In genomic region chr11:8959546-8960166, GRCh38 we compare ENCODE assay signal across 8 cellular contexts. TPM values are rescaled to one million over a fixed set of nuclear protein-coding genes. Genes with fewer than 3 reads are reported as not detected.
DNase-seq lines count a peak whose midpoint lies in the region; ATAC-seq and TF ChIP-seq lines count a peak whose summit lies in the region.

No MANE protein-coding gene starts in this region.

- no peak overlapping the region for H3K4me3 ChIP-seq in coronary artery

- H3K9me3 Mint-ChIP-seq in activated CD8-positive, alpha-beta memory T cell treated with anti-CD3 and anti-CD28 coated beads, Interleukin-2, amount 10 ng/mL, durations not matched to agents 7 days and 5 days (ENCODE audit: low read depth) = no peaks in the 10 kb centered on the region

- H3K27ac ChIP-seq in coronary artery = peak overlapping the region; percentile 35 to 70

- peak; percentile 13 for ATAC-seq in activated CD8-positive, alpha-beta memory T cell treated with anti-CD3 and anti-CD28 coated beads, Interleukin-2, amount 10 ng/mL, durations not matched to agents 7 days and 5 days
- peak; percentile 49 for ATAC-seq in GM21526 (IDR thresholded peaks at IDR 0.05; ENCODE audit: low FRiP score, unreplicated experiment)

- H3K27me3 Mint-ChIP-seq in activated CD8-positive, alpha-beta memory T cell treated with anti-CD3 and anti-CD28 coated beads, Interleukin-2, amount 10 ng/mL, durations not matched to agents 7 days and 5 days = no peaks in the 10 kb centered on the region

- no peak for TF ChIP-seq CTCF in coronary artery (IDR thresholded peaks at IDR 0.05)

- no peak overlapping the region for H3K27ac Mint-ChIP-seq in activated CD8-positive, alpha-beta memory T cell treated with anti-CD3 and anti-CD28 coated beads, Interleukin-2, amount 10 ng/mL, durations not matched to agents 7 days and 5 days

- H3K4me3 Mint-ChIP-seq in activated CD8-positive, alpha-beta memory T cell treated with anti-CD3 and anti-CD28 coated beads, Interleukin-2, amount 10 ng/mL, durations not matched to agents 7 days and 5 days = no peak overlapping the region

- DNase-seq in activated CD8-positive, alpha-beta memory T cell treated with anti-CD3 and anti-CD28 coated beads, Interleukin-2, amount 10 ng/mL, durations not matched to agents 7 days and 5 days = peak; percentile 57
- DNase-seq in activated CD8-positive, alpha-beta memory T cell treated with anti-CD3 and anti-CD28 coated beads, Interleukin-2, amount 50 U/mL, for 48 hours = no peak
- DNase-seq in KBM-7 (peak; percentile 75), SIG-M5 treated with dmso at 0.1 percent for 504 hours (lab: John Stamatoyannopoulos, UW; ENCODE audit: unreplicated experiment) (peak; percentile 60), coronary artery (ENCODE audit: low spot score) (no peak), midbrain (lab: John Stamatoyannopoulos, UW) (peak; percentile 29)
- DNase-seq in activated effector memory CD4-positive, alpha-beta T cell treated with anti-CD3 and anti-CD28 coated beads, Interleukin-2, amount 50 U/mL, for 16 hours = no peak

- H3K36me3 Mint-ChIP-seq in activated CD8-positive, alpha-beta memory T cell treated with anti-CD3 and anti-CD28 coated beads, Interleukin-2, amount 10 ng/mL, durations not matched to agents 7 days and 5 days = peaks cover 26% of the 10 kb centered on the region

- peaks cover 46% of the 10 kb centered on the region for H3K4me1 Mint-ChIP-seq in activated CD8-positive, alpha-beta memory T cell treated with anti-CD3 and anti-CD28 coated beads, Interleukin-2, amount 10 ng/mL, durations not matched to agents 7 days and 5 days

- CTCF ChIA-PET in activated CD8-positive, alpha-beta memory T cell treated with anti-CD3 and anti-CD28 coated beads, Interleukin-2, amount 10 ng/mL, durations not matched to agents 7 days and 5 days (lab: Charles Lee) = interaction anchor here (0.7 to 7.2 kb wide), 27 partner anchors 9 to 427 kb away, joined by 3 to 107 read pairs (median 5); partner anchors contain the start of genes AKIP1, NRIP3, RPL27A and TRIM66

- in situ Hi-C loops in KBM-7 (cut with MboI; ENCODE audit: low pct_unique_long_range_greater_than_20kb, low sequenced_read_pairs) = no loop called here

RNA-seq across cellular contexts. Expression of gene TMEM9B, which starts 4.6 kb away (rescaled TPM):
- 10 to 100 TPM; 22.9 to 30.1 TPM for total RNA-seq in activated CD8-positive, alpha-beta memory T cell treated with anti-CD3 and anti-CD28 coated beads, Interleukin-2, amount 10 ng/mL, durations not matched to agents 7 days and 5 days

RNA-seq across cellular contexts. Expression of gene ASCL3, which starts 16.8 kb away (rescaled TPM):
- total RNA-seq in activated CD8-positive, alpha-beta memory T cell treated with anti-CD3 and anti-CD28 coated beads, Interleukin-2, amount 10 ng/mL, durations not matched to agents 7 days and 5 days = not detected

RNA-seq across cellular contexts. Expression of gene C11orf16, which starts 26.9 kb away (rescaled TPM):
- not detected for total RNA-seq in activated CD8-positive, alpha-beta memory T cell treated with anti-CD3 and anti-CD28 coated beads, Interleukin-2, amount 10 ng/mL, durations not matched to agents 7 days and 5 days

RNA-seq across cellular contexts. Expression of gene NRIP3, which starts 44.1 kb away (rescaled TPM):
- 1 to 10 TPM in 1 of 2 experiments, under 1 TPM in 1; 0.91 to 2.1 TPM for total RNA-seq in activated CD8-positive, alpha-beta memory T cell treated with anti-CD3 and anti-CD28 coated beads, Interleukin-2, amount 10 ng/mL, durations not matched to agents 7 days and 5 days

RNA-seq across cellular contexts. Expression of gene AKIP1, which starts 48.7 kb away (rescaled TPM):
- total RNA-seq in activated CD8-positive, alpha-beta memory T cell treated with anti-CD3 and anti-CD28 coated beads, Interleukin-2, amount 10 ng/mL, durations not matched to agents 7 days and 5 days = 10 to 100 TPM; 29.8 to 34.9 TPM

Comparison
In these comparisons a context has a peak if more than half of its experiments do, and no peak if none do; other contexts are left out.
1. DNase-seq: peak in activated CD8-positive, alpha-beta memory T cell treated with anti-CD3 and anti-CD28 coated beads, Interleukin-2, amount 10 ng/mL, durations not matched to agents 7 days and 5 days (single experiment), KBM-7 (single experiment), SIG-M5 treated with dmso at 0.1 percent for 504 hours (single experiment) and midbrain (single experiment); none in activated CD8-positive, alpha-beta memory T cell treated with anti-CD3 and anti-CD28 coated beads, Interleukin-2, amount 50 U/mL, for 48 hours (single experiment), coronary artery (single experiment) and activated effector memory CD4-positive, alpha-beta T cell treated with anti-CD3 and anti-CD28 coated beads, Interleukin-2, amount 50 U/mL, for 16 hours (single experiment).